16 cellular contexts compared by ENCODE assay signal in genomic region chr1:34710811-34711210, GRCh38. TPM values are rescaled to one million over a fixed set of nuclear protein-coding genes. Genes with fewer than 3 reads are reported as not detected.
DNase-seq lines count a peak whose midpoint lies in the region; TF ChIP-seq lines count a peak whose summit lies in the region.
"Had no signal": no experiment of that assay in that cellular context is flagged by ENCODE, and none has a peak within 500 bp of the region (broad histone marks: within the 10 kb centered on the region; RNA-seq: fewer than 3 reads in every experiment).

No MANE protein-coding gene starts in this region.

- H3K4me3 ChIP-seq in Caco-2 (ENCODE audit: low read depth, low read length), result no peak overlapping the region
- H3K4me3 ChIP-seq: A549 had no signal

- H3K4me1 ChIP-seq in Caco-2, result no peaks in the 10 kb centered on the region
- H3K4me1 ChIP-seq: A549, BE2C had no signal

- no peaks in the 10 kb centered on the region for H3K36me3 ChIP-seq in Caco-2 (ENCODE audit: control insufficient read depth, insufficient read depth, low read length)
- H3K36me3 ChIP-seq: BE2C had no signal

- H3K4me1 Mint-ChIP-seq in Caco-2 (ENCODE audit: low read depth, unreplicated experiment), result no peaks in the 10 kb centered on the region

- POLR2A ChIA-PET in Caco-2 (lab: Charles Lee), result no interaction called here

- no peak overlapping the region for H3K4me3 Mint-ChIP-seq in Caco-2 (ENCODE audit: unreplicated experiment)
- H3K4me3 Mint-ChIP-seq: H9, HFFc6 had no signal

- H3K27ac Mint-ChIP-seq in Caco-2 (ENCODE audit: unreplicated experiment), result no peak overlapping the region
- H3K27ac Mint-ChIP-seq: H9, HFFc6 had no signal

- no peaks in the 10 kb centered on the region for H3K9me3 ChIP-seq in Caco-2
- H3K9me3 ChIP-seq: A549, BE2C had no signal

- intact Hi-C loops in Caco-2 (cut with micrococcal nuclease; ENCODE audit: unreplicated experiment), result no loop called here

- BruUV-seq in Caco-2 (replicated peaks; lab: Mats Ljungman, UMichigan), result no TSS peak

- H3K9me3 Mint-ChIP-seq in Caco-2 (ENCODE audit: unreplicated experiment), result no peaks in the 10 kb centered on the region
- H3K9me3 Mint-ChIP-seq: H9 had no signal

- DNase-seq in NCI-H748 (lab: John Stamatoyannopoulos, UW; ENCODE audit: unreplicated experiment), result peak; percentile 55
- no peak for DNase-seq in NCI-H748 treated with DMSO at 0.1 percent for 48 hours (lab: John Stamatoyannopoulos, UW)
- peak; percentile 28 for DNase-seq in DMS153 treated with DMSO at 0.1 percent for 48 hours (lab: John Stamatoyannopoulos, UW; ENCODE audit: unreplicated experiment)
- peak; percentile 25 for DNase-seq in NCI-H1105 treated with DMSO at 0.1 percent for 48 hours (lab: John Stamatoyannopoulos, UW)
- peak; percentile 90 for DNase-seq in left kidney (ENCODE audit: low read depth, low spot score)
- no peak for DNase-seq in midbrain (lab: John Stamatoyannopoulos, UW)
- no peak for DNase-seq in Caco-2
- DNase-seq: BE2C, Calu3, DND-41, GDM1, GOT3, H9, HFFc6 had no signal

- no peak for TF ChIP-seq CTCF in Caco-2 (IDR thresholded peaks at IDR 0.05; ENCODE audit: insufficient read depth in 1 of 2, low read depth in 1 of 2, low read length in 1 of 2, severe bottlenecking in 1 of 2, unreplicated experiment in 1 of 2)

- peaks cover 4% of the 10 kb centered on the region for H3K27me3 Mint-ChIP-seq in Caco-2 (ENCODE audit: insufficient read depth, unreplicated experiment)

- H3K27me3 ChIP-seq in Caco-2 (replicated peaks; ENCODE audit: control insufficient read depth, insufficient read depth, low read length), result no peaks in the 10 kb centered on the region
- H3K27me3 ChIP-seq: BE2C had no signal

- H3K36me3 Mint-ChIP-seq in Caco-2 (ENCODE audit: insufficient read depth, unreplicated experiment), result no peaks in the 10 kb centered on the region

- CTCF ChIA-PET in Caco-2 (lab: Charles Lee), result no interaction called here

RNA-seq across cellular contexts. Expression of gene GJB5, which starts 44.0 kb away (rescaled TPM):
- not detected in 2 replicates for total RNA-seq in Caco-2 (2022)
- total RNA-seq: HepG2 had no signal

RNA-seq across cellular contexts. Expression of gene GJB4, which starts 48.7 kb away (rescaled TPM):
- not detected in 2 replicates for total RNA-seq in Caco-2 (2022)
- total RNA-seq: H9, HepG2, HFFc6 had no signal

Comparison
In these comparisons a context has a peak if more than half of its experiments do, and no peak if none do; other contexts are left out.
1. DNase-seq: peak in NCI-H748 (single experiment), DMS153 treated with DMSO at 0.1 percent for 48 hours (single experiment), NCI-H1105 treated with DMSO at 0.1 percent for 48 hours (single experiment) and left kidney (single experiment); none in NCI-H748 treated with DMSO at 0.1 percent for 48 hours (single experiment), midbrain (single experiment) and Caco-2 (0 of 2).